In the genomic region with DNA sequence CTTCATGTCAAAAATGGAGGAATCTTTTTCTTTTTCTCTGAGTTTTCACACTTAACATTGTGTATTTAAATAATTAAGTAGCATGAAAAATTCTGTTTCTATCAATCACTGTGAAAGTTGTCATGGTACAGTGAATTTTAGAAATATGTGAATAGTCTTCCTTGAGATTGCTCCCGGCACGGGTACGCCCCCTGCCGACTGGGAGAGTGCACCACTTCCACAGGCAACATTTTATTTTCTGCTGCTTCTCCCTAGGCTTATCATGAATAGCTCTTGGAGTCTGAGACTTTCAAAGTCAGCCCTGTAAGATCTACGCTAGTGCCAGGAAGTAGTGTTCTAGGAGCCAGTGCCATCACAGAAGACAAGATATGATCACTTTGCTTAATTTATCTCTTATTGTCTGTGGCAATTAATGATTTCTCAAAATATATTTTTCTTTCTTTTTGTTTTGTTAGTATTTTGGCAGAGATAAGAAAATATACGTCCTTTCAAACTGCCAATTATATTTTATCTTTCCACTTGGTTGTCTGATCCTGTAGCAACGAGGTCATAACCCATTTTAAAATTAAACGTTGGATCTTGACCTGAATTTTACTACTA, we compare ENCODE assay signal across 8 cellular contexts.
A peak's percentile ranks its signal among the peaks of the same experiment; 100 is the strongest.
DNase-seq lines count a peak whose midpoint lies in the region; ATAC-seq and TF ChIP-seq lines count a peak whose summit lies in the region.

No MANE protein-coding gene starts in this region.

- peak; percentile 43 for TF ChIP-seq CTCF in fibroblast of pulmonary artery (IDR thresholded peaks at IDR 0.05; ENCODE audit: low read length, missing control alignments)
- TF ChIP-seq CTCF in prostate gland (IDR thresholded peaks at IDR 0.05) = peak in 3 of 4 experiments; percentile 38 to 59 (median 56)

- H3K4me1 ChIP-seq in prostate gland (replicated peaks) = no peaks in the 10 kb centered on the region

- no peak for TF ChIP-seq POLR2A in prostate gland (IDR thresholded peaks at IDR 0.05)

- no peaks in the 10 kb centered on the region for H3K9me3 ChIP-seq in prostate gland

- H3K27ac ChIP-seq in prostate gland = no peak overlapping the region

- DNase-seq in NOMO-1 (lab: John Stamatoyannopoulos, UW; ENCODE audit: unreplicated experiment in 2 of 2) = peak; percentile 12 to 20
- no peak for DNase-seq in NOMO-1 treated with dmso at 0.1 percent for 144 hours (lab: John Stamatoyannopoulos, UW; ENCODE audit: unreplicated experiment)
- peak; percentile 78 for DNase-seq in SK-MEL-5 (ENCODE audit: low read depth, low spot score)
- peak; percentile 25 for DNase-seq in fibroblast of pulmonary artery (ENCODE audit: low read depth)
- peak; percentile 10 for DNase-seq in prostate gland (ENCODE audit: low spot score)
- DNase-seq in stimulated activated naive CD4-positive, alpha-beta T cell treated with Interleukin-2 at 50 U/mL for 16 hours (lab: John Stamatoyannopoulos, UW) = no peak

- H3K4me3 ChIP-seq in fibroblast of pulmonary artery (replicated peaks; ENCODE audit: low read depth, low read length) (no peak overlapping the region), prostate gland (no peak overlapping the region)

- no peaks in the 10 kb centered on the region for H3K27me3 ChIP-seq in prostate gland (replicated peaks; ENCODE audit: insufficient read depth)

- 17% methylated on average over 8 of the region's 8 CpGs for WGBS in prostate gland

- peak; percentile 55 for ATAC-seq in GM19468 (IDR thresholded peaks at IDR 0.05; ENCODE audit: extremely low read depth, unreplicated experiment)
- peak; percentile 88 for ATAC-seq in HG03460 (IDR thresholded peaks at IDR 0.05; ENCODE audit: unreplicated experiment)

- H3K36me3 ChIP-seq in prostate gland = no peaks in the 10 kb centered on the region

- in situ Hi-C loops in SK-MEL-5 (cut with HindIII; ENCODE audit: low pct_unique_long_range_greater_than_20kb, low sequenced_read_pairs) = no loop called here

- intact Hi-C loops in prostate gland (cut with DNase I) = loop anchor here (10.0 kb wide), 1 partner anchor 599 kb away; no protein-coding TSS in a partner anchor

Comparison
In these comparisons a context has a peak if more than half of its experiments do, and no peak if none do; other contexts are left out.
1. DNase-seq: peak in NOMO-1 (2 of 2), SK-MEL-5 (single experiment), fibroblast of pulmonary artery (single experiment) and prostate gland (single experiment); none in NOMO-1 treated with dmso at 0.1 percent for 144 hours (single experiment) and stimulated activated naive CD4-positive, alpha-beta T cell treated with Interleukin-2 at 50 U/mL for 16 hours (single experiment).